22 cellular contexts compared by ENCODE assay signal in the genomic region with DNA sequence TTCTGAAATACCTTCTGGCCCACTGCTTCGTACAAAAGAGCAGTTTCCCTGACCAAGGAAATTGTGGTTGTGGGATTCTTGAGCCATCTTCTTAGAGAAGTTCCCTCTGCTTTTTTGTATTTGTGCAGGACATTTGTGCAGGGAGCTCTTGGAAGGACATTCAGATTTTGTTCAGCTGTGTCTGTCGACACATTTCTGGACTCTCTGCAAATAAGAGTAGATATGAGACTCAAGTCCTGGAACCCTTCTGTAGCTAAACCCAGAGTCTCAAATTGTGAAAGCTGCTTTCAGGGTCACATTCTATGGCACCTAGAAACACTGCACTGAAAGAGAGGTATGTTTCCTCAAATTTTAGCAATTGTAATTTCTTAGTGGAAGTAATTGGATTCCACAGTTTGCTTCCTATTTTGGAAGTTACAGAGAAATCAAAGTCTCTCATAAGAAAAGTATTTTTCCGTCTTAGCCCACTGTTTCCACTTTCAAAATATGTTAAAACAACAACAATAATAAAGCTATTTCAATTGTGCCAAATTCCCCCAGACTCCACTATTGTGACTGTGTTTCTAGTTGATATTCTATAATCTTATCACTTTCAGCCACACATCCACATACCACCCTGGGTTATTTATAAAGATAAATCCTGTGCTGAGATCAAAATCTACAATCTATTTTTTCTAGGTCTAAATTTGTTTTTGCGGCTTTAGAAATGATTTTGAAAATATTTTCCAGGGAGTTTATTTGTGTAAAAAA.
"Had no signal": no experiment of that assay in that cellular context is flagged by ENCODE, and none has a peak within 500 bp of the region (broad histone marks: within the 10 kb centered on the region; RNA-seq: fewer than 3 reads in every experiment).

No MANE protein-coding gene starts in this region.

- H3K4me2 ChIP-seq: SK-N-SH had no signal

- H3K27me3 ChIP-seq: brain microvascular endothelial cell, dorsolateral prefrontal cortex, left lung, tibial nerve had no signal

- H3K4me3 ChIP-seq: dorsolateral prefrontal cortex, left lung, mucosa of descending colon, tibial nerve had no signal

- H3K4me1 ChIP-seq: left lung had no signal

- ATAC-seq: activated naive CD4-positive, alpha-beta T cell treated with anti-CD3 and anti-CD28 coated beads, Interleukin-2, amount 50 U/mL, for 72 hours; effector memory CD8-positive, alpha-beta T cell; left lung; mucosa of descending colon; T-cell had no signal

- H3K27ac ChIP-seq: brain microvascular endothelial cell, dorsolateral prefrontal cortex, epithelial cell of prostate, left lung, tibial nerve had no signal

- H3K9ac ChIP-seq: SK-N-SH had no signal

- DNase-seq: activated CD4-positive, alpha-beta T cell treated with anti-CD3 and anti-CD28 coated beads for 1 hour; activated gamma-delta T cell treated with Interleukin-2 at 50 U/mL for 16 hours; activated T-cell treated with anti-CD3 and anti-CD28 coated beads, Interleukin-2, amount 50 U/mL, for 1 hour; aorta; brain microvascular endothelial cell; central memory CD4-positive, alpha-beta T cell; dorsolateral prefrontal cortex; effector memory CD8-positive, alpha-beta T cell; immature natural killer cell; left lung; mesendoderm; mucosa of descending colon; nephron progenitor cell; occipital lobe; retina; SK-N-SH; stimulated activated CD4-positive, alpha-beta T cell treated with anti-CD3 and anti-CD28 coated beads, Interleukin-12 subunit alpha, Interleukin-12 subunit beta, amount 100 ng/mL, for 4 hours; T-cell had no signal

- H3K36me3 ChIP-seq: brain microvascular endothelial cell, left lung, tibial nerve had no signal

- FAIRE-seq: colon had no signal
